ENCODE assay signal across 1 cellular context in genomic region chr20:43409041-43409913, GRCh38.
TF ChIP-seq lines count a peak whose summit lies in the region.

No MANE protein-coding gene starts in this region.

TF ChIP-seq in K562, 482 proteins besides CTCF, POLR2A, EP300 and RAD21 (continued from another document):
- TF ChIP-seq FOXK2 (conservative IDR thresholded peaks at IDR 0.05 in 1 of 2, IDR thresholded peaks at IDR 0.05 in 1 of 2; ENCODE audit: low read depth in 2 of 2) (no peak), RHOXF2B (CRISPR knock-in tag; conservative IDR thresholded peaks at IDR 0.05) (no peak), MBD2 (IDR thresholded peaks at IDR 0.05; ENCODE audit: borderline replicate concordance, low read depth) (no peak), GMEB1 (CRISPR knock-in tag; IDR thresholded peaks at IDR 0.05) (no peak), E2F6 (IDR thresholded peaks at IDR 0.05; ENCODE audit: borderline replicate concordance in 1 of 2, extremely low read depth in 1 of 2, insufficient read depth in 1 of 2, insufficient read length in 1 of 2, low read depth in 1 of 2, low read length in 1 of 2, poor library complexity in 1 of 2, severe bottlenecking in 1 of 2) (no peak), NRF1 (conservative IDR thresholded peaks at IDR 0.05 in 1 of 2, IDR thresholded peaks at IDR 0.05 in 1 of 2) (no peak), TCF15 (CRISPR knock-in tag; IDR thresholded peaks at IDR 0.05) (no peak), ZBTB49 (CRISPR knock-in tag; IDR thresholded peaks at IDR 0.05; ENCODE audit: borderline replicate concordance) (no peak), SMAD4 (CRISPR knock-in tag; conservative IDR thresholded peaks at IDR 0.05) (0 out of 2 replicates have a peak, but pooled peaks have one; percentile 19), RFX5 (IDR thresholded peaks at IDR 0.05; ENCODE audit: low read depth, low read length) (no peak)
TF ChIP-seq in K562: peak in this region for 11.
